15 cellular contexts compared by ENCODE assay signal in genomic region chr11:120285256-120285655, GRCh38.
A peak's percentile ranks its signal among the peaks of the same experiment; 100 is the strongest.
DNase-seq lines count a peak whose midpoint lies in the region; ATAC-seq and TF ChIP-seq lines count a peak whose summit lies in the region.
"Had no signal": no experiment of that assay in that cellular context is flagged by ENCODE, and none has a peak within 500 bp of the region (broad histone marks: within the 10 kb centered on the region; RNA-seq: fewer than 3 reads in every experiment).

No MANE protein-coding gene starts in this region.

- H3K4me3 ChIP-seq in fibroblast of mammary gland (ENCODE audit: control insufficient read depth, low read depth, low read length) = no peak overlapping the region

- ATAC-seq in SK-N-SH treated with all-trans-retinoic acid at 6 μM for 48 hours (peak; percentile 68), HG02759 (IDR thresholded peaks at IDR 0.05; ENCODE audit: unreplicated experiment) (no peak)
- ATAC-seq: CD8-positive, alpha-beta T cell; HCT116 had no signal

- peak; percentile 42 for DNase-seq in AG08395 (ENCODE audit: low spot score)
- DNase-seq in GM03348 (ENCODE audit: low spot score) = peak; percentile 48
- peak; percentile 47 for DNase-seq in fibroblast of mammary gland (ENCODE audit: low read depth)
- DNase-seq in nucleus accumbens (lab: John Stamatoyannopoulos, UW) = no peak
- DNase-seq in NCI-H748 (lab: John Stamatoyannopoulos, UW; ENCODE audit: unreplicated experiment) = no peak
- DNase-seq in NCI-H524 treated with DMSO at 0.1 percent for 48 hours (lab: John Stamatoyannopoulos, UW) = no peak
- DNase-seq: BE2C; CD8-positive, alpha-beta T cell; COR-L47; DMS153; DMS79 treated with DMSO at 0.1 percent for 48 hours; GDM1 had no signal

- no peak for TF ChIP-seq CTCF in fibroblast of mammary gland (conservative IDR thresholded peaks at IDR 0.05; ENCODE audit: control insufficient read depth, insufficient read depth, low read depth, low read length)

TF ChIP-seq in SK-N-SH treated with all-trans-retinoic acid at 6 μM for 48 hours, 23 proteins besides CTCF, POLR2A, EP300 and RAD21:
- TF ChIP-seq TCF4 (CRISPR knock-in tag; IDR thresholded peaks at IDR 0.05; ENCODE audit: borderline replicate concordance) (peak; percentile 65), SNAI2 (CRISPR knock-in tag; IDR thresholded peaks at IDR 0.05) (no peak)

Comparison
In these comparisons a context has a peak if more than half of its experiments do, and no peak if none do; other contexts are left out.
1. DNase-seq: peak in AG08395 (single experiment), GM03348 (single experiment) and fibroblast of mammary gland (single experiment); none in nucleus accumbens (0 of 56), NCI-H748 (single experiment) and NCI-H524 treated with DMSO at 0.1 percent for 48 hours (single experiment).